Comparison of ENCODE assay signal across 13 cellular contexts in the genomic region with DNA sequence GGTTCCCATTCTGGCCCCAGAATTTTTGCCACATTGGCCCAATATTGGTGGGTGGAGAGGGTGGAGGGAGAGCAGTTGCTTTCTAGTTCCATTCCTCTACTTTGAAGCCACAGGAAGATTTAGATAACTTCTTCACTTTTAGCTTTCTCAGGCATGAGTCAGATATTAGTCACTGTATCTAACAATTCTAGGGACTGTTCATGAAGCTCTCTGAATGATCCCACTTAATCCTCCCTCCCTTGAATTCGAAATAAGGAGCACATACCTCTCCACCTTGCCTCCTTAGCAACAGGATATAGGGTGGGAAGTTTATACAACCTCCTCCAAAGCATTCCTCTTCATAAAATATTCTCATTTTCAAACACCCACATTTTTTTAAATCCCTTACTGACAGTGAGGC. TPM values are rescaled to one million over a fixed set of nuclear protein-coding genes. Genes with fewer than 3 reads are reported as not detected.
DNase-seq lines count a peak whose midpoint lies in the region; ATAC-seq, FAIRE-seq and TF ChIP-seq lines count a peak whose summit lies in the region.
"Had no signal": no experiment of that assay in that cellular context is flagged by ENCODE, and none has a peak within 500 bp of the region (broad histone marks: within the 10 kb centered on the region; RNA-seq: fewer than 3 reads in every experiment).

No MANE protein-coding gene starts in this region.

- no peaks in the 10 kb centered on the region for H3K4me1 Mint-ChIP-seq in HFFc6 (ENCODE audit: low read depth)
- H3K4me1 Mint-ChIP-seq in CD8-positive, alpha-beta memory T cell = no peaks in the 10 kb centered on the region

- H3K4me3 ChIP-seq in adipocyte (ENCODE audit: low read length) = no peak overlapping the region
- no peak overlapping the region for H3K4me3 ChIP-seq in CD8-positive, alpha-beta memory T cell (ENCODE audit: low read length)
- H3K4me3 ChIP-seq: adrenal gland had no signal

- H3K36me3 ChIP-seq in adipocyte (ENCODE audit: control insufficient read depth, insufficient read depth, low read length, severe bottlenecking) = no peaks in the 10 kb centered on the region
- H3K36me3 ChIP-seq in CD8-positive, alpha-beta memory T cell (ENCODE audit: insufficient read depth, low read length) = no peaks in the 10 kb centered on the region
- H3K36me3 ChIP-seq: adrenal gland had no signal

- no peaks in the 10 kb centered on the region for H3K9me3 ChIP-seq in adipocyte (ENCODE audit: control insufficient read depth, low read length)
- H3K9me3 ChIP-seq in CD8-positive, alpha-beta memory T cell (ENCODE audit: low read length) = no peaks in the 10 kb centered on the region
- H3K9me3 ChIP-seq: adrenal gland had no signal

- H3K27me3 Mint-ChIP-seq in HFFc6 (ENCODE audit: insufficient read depth) = no peaks in the 10 kb centered on the region
- peaks cover 3 to 11% of the 10 kb centered on the region in 2 donors for H3K27me3 Mint-ChIP-seq in CD8-positive, alpha-beta memory T cell

- DNase-seq in HFFc6 (peak; percentile 4), adipocyte (ENCODE audit: low read depth) (peak; percentile 60), hepatic stellate cell (ENCODE audit: low spot score) (peak; percentile 6), urothelium cell line (ENCODE audit: low spot score) (peak; percentile 58)
- DNase-seq in CD8-positive, alpha-beta memory T cell = no peak
- DNase-seq: adrenal gland, DMS53, endodermal cell, midbrain, RPMI8226 had no signal

- H3K9ac ChIP-seq in adipocyte (ENCODE audit: low read length) = no peak overlapping the region

- no peak for FAIRE-seq in urothelium cell line (lab: Jason Lieb, UNC)
- FAIRE-seq: TTC549 had no signal

- no peak overlapping the region for H3K4me3 Mint-ChIP-seq in HFFc6
- H3K4me3 Mint-ChIP-seq in CD8-positive, alpha-beta memory T cell = no peak overlapping the region
- H3K4me3 Mint-ChIP-seq: endodermal cell had no signal

- H3K36me3 Mint-ChIP-seq in HFFc6 (ENCODE audit: low read depth) = no peaks in the 10 kb centered on the region
- H3K36me3 Mint-ChIP-seq in CD8-positive, alpha-beta memory T cell = no peaks in the 10 kb centered on the region

- CTCF ChIA-PET in CD8-positive, alpha-beta memory T cell (lab: Charles Lee) = no interaction called here

- H3K27ac ChIP-seq in CD8-positive, alpha-beta memory T cell (ENCODE audit: low read depth, low read length) = no peak overlapping the region
- H3K27ac ChIP-seq: adrenal gland had no signal

- no peak overlapping the region for H3K27ac Mint-ChIP-seq in HFFc6
- no peak overlapping the region for H3K27ac Mint-ChIP-seq in CD8-positive, alpha-beta memory T cell
- H3K27ac Mint-ChIP-seq: endodermal cell had no signal

- ATAC-seq in GM19395 (IDR thresholded peaks at IDR 0.05; ENCODE audit: unreplicated experiment) (no peak), GM19397 (IDR thresholded peaks at IDR 0.05; ENCODE audit: unreplicated experiment) (no peak)

- no peak for TF ChIP-seq CTCF in HFFc6 (IDR thresholded peaks at IDR 0.05)

- H3K4me1 ChIP-seq in adipocyte (ENCODE audit: control insufficient read depth, insufficient read depth, low read length) = peaks cover 3% of the 10 kb centered on the region
- H3K4me1 ChIP-seq in CD8-positive, alpha-beta memory T cell (ENCODE audit: insufficient read depth, low read length) = no peaks in the 10 kb centered on the region

- peaks cover 5% of the 10 kb centered on the region for H3K27me3 ChIP-seq in adipocyte (replicated peaks; ENCODE audit: control insufficient read depth, insufficient read depth, low read length)
- no peaks in the 10 kb centered on the region for H3K27me3 ChIP-seq in CD8-positive, alpha-beta memory T cell (ENCODE audit: insufficient read depth, low read length, poor library complexity, severe bottlenecking)
- H3K27me3 ChIP-seq: adrenal gland had no signal

- H3K9me3 Mint-ChIP-seq in HFFc6 = peaks cover 12% of the 10 kb centered on the region
- H3K9me3 Mint-ChIP-seq in CD8-positive, alpha-beta memory T cell = no peaks in the 10 kb centered on the region
- H3K9me3 Mint-ChIP-seq: endodermal cell had no signal

- POLR2A ChIA-PET in CD8-positive, alpha-beta memory T cell (lab: Charles Lee) = no interaction called here

RNA-seq across cellular contexts. Expression of a gene that starts 13.4 kb away (rescaled TPM):
- not detected for total RNA-seq in HFFc6 (2021; fragmentation: NEBNext Ultra II Directional; extraction: Animal tissue kit (Norgen Biotek cat#: 25700))
- not detected for total RNA-seq in CD8-positive, alpha-beta memory T cell
- not detected for polyA plus RNA-seq in CD8-positive, alpha-beta memory T cell
- total RNA-seq: adrenal gland, endodermal cell had no signal
- polyA plus RNA-seq: adrenal gland had no signal

Comparison
In these comparisons a context has a peak if more than half of its experiments do, and no peak if none do; other contexts are left out.
1. DNase-seq: peak in HFFc6 (single experiment), adipocyte (single experiment), hepatic stellate cell (single experiment) and urothelium cell line (single experiment); none in CD8-positive, alpha-beta memory T cell (0 of 5).